4 cellular contexts compared by ENCODE assay signal in the genomic region with DNA sequence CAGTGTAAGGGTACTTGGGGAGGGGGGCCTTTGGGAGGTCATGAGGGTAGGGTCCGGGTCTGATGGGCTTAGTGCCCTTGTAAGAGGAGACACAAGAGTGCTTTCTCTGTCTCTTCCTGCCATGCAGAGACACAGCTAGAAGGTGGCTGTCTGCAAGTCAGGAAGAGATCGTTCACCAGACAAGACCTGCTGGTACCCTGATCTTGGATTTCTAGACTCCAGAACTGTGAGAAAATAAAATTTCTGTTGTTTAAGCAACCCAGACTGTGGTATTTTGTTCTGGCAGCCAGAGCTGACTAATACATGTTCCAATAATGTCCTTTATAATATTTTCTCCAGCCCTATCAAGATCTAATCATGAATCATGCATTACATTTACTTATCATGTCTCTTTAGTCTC.
"Had no signal": no experiment of that assay in that cellular context is flagged by ENCODE, and none has a peak within 500 bp of the region (broad histone marks: within the 10 kb centered on the region; RNA-seq: fewer than 3 reads in every experiment).

No MANE protein-coding gene starts in this region.

- H3K4me3 ChIP-seq: K562 had no signal

- DNase-seq: IMR-90, KBM-7 had no signal

- H3K27ac ChIP-seq: HL-60 had no signal
